Comparison of ENCODE assay signal across 9 cellular contexts in genomic region chr1:150259758-150260669, GRCh38. TPM values are rescaled to one million over a fixed set of nuclear protein-coding genes. Genes with fewer than 3 reads are reported as not detected.
A peak's percentile ranks its signal among the peaks of the same experiment; 100 is the strongest.
DNase-seq lines count a peak whose midpoint lies in the region; TF ChIP-seq lines count a peak whose summit lies in the region.
"Had no signal": no experiment of that assay in that cellular context is flagged by ENCODE, and none has a peak within 500 bp of the region (broad histone marks: within the 10 kb centered on the region; RNA-seq: fewer than 3 reads in every experiment).

No MANE protein-coding gene starts in this region.

- H3K4me3 ChIP-seq in adipocyte (ENCODE audit: low read length) (no peak overlapping the region), suprapubic skin (peak overlapping the region; percentile 20), MM.1S (ENCODE audit: low read length) (no peak overlapping the region)

- no peaks in the 10 kb centered on the region for H3K79me2 ChIP-seq in MM.1S (ENCODE audit: low read length)

- H3K9me3 ChIP-seq in adipocyte (ENCODE audit: control insufficient read depth, low read length), result no peaks in the 10 kb centered on the region
- no peaks in the 10 kb centered on the region for H3K9me3 ChIP-seq in suprapubic skin
- H3K9me3 ChIP-seq in MM.1S (replicated peaks; ENCODE audit: insufficient read depth, low read length), result no peaks in the 10 kb centered on the region

- H3K9ac ChIP-seq in adipocyte (ENCODE audit: low read length) (no peak overlapping the region), MM.1S (ENCODE audit: low read length) (no peak overlapping the region)

- no peak overlapping the region for H2AFZ ChIP-seq in MM.1S (ENCODE audit: low read length)

- WGBS in suprapubic skin, result 21% methylated on average over 11 of the region's 11 CpGs

- no peak for TF ChIP-seq EP300 in suprapubic skin (IDR thresholded peaks at IDR 0.05)

- H3K36me3 ChIP-seq in adipocyte (ENCODE audit: control insufficient read depth, insufficient read depth, low read length, severe bottlenecking) (peaks cover 7% of the 10 kb centered on the region), suprapubic skin (peaks cover 9% of the 10 kb centered on the region), MM.1S (replicated peaks; ENCODE audit: insufficient read depth, low read length) (no peaks in the 10 kb centered on the region)

- DNase-seq in NCI-H1092 (lab: John Stamatoyannopoulos, UW) (peak; percentile 23), adipocyte (ENCODE audit: low read depth) (peak; percentile 46), iPS-NIHi7 (ENCODE audit: extremely low spot score) (peak; percentile 78), suprapubic skin (ENCODE audit: low spot score in 2 of 2) (no peak), COLO668 (lab: John Stamatoyannopoulos, UW; ENCODE audit: unreplicated experiment) (no peak), NCI-H1930 (lab: John Stamatoyannopoulos, UW) (no peak), MM.1S (no peak), KG1 (lab: John Stamatoyannopoulos, UW) (no peak)
- DNase-seq: brain microvascular endothelial cell had no signal

- no peak for TF ChIP-seq CTCF in suprapubic skin (IDR thresholded peaks at IDR 0.05)
- TF ChIP-seq CTCF in MM.1S (IDR thresholded peaks at IDR 0.05; ENCODE audit: low read length), result no peak

- H3F3A ChIP-seq in MM.1S (ENCODE audit: insufficient read depth, low read length), result peaks cover 3% of the 10 kb centered on the region; the same call in 1 of the 2 replicates

- H3K9me2 ChIP-seq in MM.1S (replicated peaks; ENCODE audit: insufficient read depth, low read length), result no peaks in the 10 kb centered on the region

- TF ChIP-seq POLR2A in suprapubic skin (IDR thresholded peaks at IDR 0.05), result no peak

- H4K20me1 ChIP-seq in MM.1S (ENCODE audit: insufficient read depth, low read length), result no peaks in the 10 kb centered on the region

- H3K27me3 ChIP-seq in adipocyte (replicated peaks; ENCODE audit: control insufficient read depth, insufficient read depth, low read length), result peaks cover 16% of the 10 kb centered on the region
- H3K27me3 ChIP-seq in suprapubic skin, result peaks cover 10% of the 10 kb centered on the region
- H3K27me3 ChIP-seq in MM.1S (replicated peaks; ENCODE audit: insufficient read depth, low read length), result peaks cover 24% of the 10 kb centered on the region
- H3K27me3 ChIP-seq: brain microvascular endothelial cell had no signal

- peaks cover 24% of the 10 kb centered on the region for H3K4me1 ChIP-seq in adipocyte (ENCODE audit: control insufficient read depth, insufficient read depth, low read length)
- H3K4me1 ChIP-seq in suprapubic skin, result peaks cover 36% of the 10 kb centered on the region
- peaks cover 8% of the 10 kb centered on the region for H3K4me1 ChIP-seq in MM.1S (ENCODE audit: low read length)

- peak overlapping the region; percentile 1 for H3K27ac ChIP-seq in suprapubic skin
- H3K27ac ChIP-seq in MM.1S (ENCODE audit: low read length), result no peak overlapping the region
- H3K27ac ChIP-seq: brain microvascular endothelial cell had no signal

- no peak overlapping the region for H3K4me2 ChIP-seq in MM.1S (ENCODE audit: low read depth, low read length)

RNA-seq across cellular contexts. Expression of gene CA14, which starts 2.4 kb away (rescaled TPM):
- 1 to 10 TPM in 2 of 4 donors, under 1 TPM in 2; 0.64 to 2.8 (median 1.1) TPM for total RNA-seq in suprapubic skin

RNA-seq across cellular contexts. Expression of gene APH1A, which starts 8.8 kb away (rescaled TPM):
- 100 to 1,000 TPM in 3 of 4 donors, 10 to 100 TPM in 1; 92.5 to 141 (median 125) TPM for total RNA-seq in suprapubic skin

RNA-seq across cellular contexts. Expression of gene C1orf54, which starts 12.6 kb away (rescaled TPM):
- 10 to 100 TPM in 1 of 4 donors, 1 to 10 TPM in 2, under 1 TPM in 1; 0.96 to 16.0 (median 1.5) TPM for total RNA-seq in suprapubic skin

RNA-seq across cellular contexts. Expression of gene CIART, which starts 22.3 kb away (rescaled TPM):
- 10 to 100 TPM; 15.8 to 37.4 (median 28.1) TPM for total RNA-seq in suprapubic skin

RNA-seq across cellular contexts. Expression of gene ANP32E, which starts 24.1 kb away (rescaled TPM):
- total RNA-seq in suprapubic skin, result 10 to 100 TPM in 3 of 4 donors, 1 to 10 TPM in 1; 7.5 to 17.6 (median 13.7) TPM

Comparison
In these comparisons a context has a peak if more than half of its experiments do, and no peak if none do; other contexts are left out.
1. DNase-seq: peak in NCI-H1092 (single experiment), adipocyte (single experiment) and iPS-NIHi7 (single experiment); none in suprapubic skin (0 of 2), COLO668 (single experiment), NCI-H1930 (0 of 2), MM.1S (single experiment) and KG1 (single experiment).